Comparison of ENCODE assay signal across 8 cellular contexts in the genomic region with DNA sequence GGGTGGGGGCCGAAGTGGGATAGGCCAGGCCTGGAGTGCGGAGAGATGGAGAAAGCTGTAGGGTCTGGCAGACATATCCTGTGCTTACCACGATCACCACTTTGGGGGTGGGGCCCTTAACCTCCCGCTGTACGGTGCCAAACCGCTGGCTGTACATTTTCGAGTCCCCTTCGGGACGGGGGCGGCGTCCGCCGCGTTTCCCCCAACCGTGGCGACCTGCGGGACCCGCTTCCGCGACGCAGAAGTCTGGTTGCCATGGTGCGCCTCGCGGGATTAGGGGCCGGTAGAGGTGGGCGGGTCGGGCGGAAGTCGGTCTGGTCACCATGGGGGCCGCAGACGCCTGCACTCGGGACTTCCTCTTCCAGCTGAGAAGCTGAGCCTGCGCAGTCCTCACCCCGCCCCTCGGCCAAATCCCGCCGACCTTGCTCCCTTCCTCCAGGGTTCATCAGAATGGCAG. TPM values are rescaled to one million over a fixed set of nuclear protein-coding genes. Genes with fewer than 3 reads are reported as not detected.
DNase-seq lines count a peak whose midpoint lies in the region; ATAC-seq and TF ChIP-seq lines count a peak whose summit lies in the region.

A gene with protein sequence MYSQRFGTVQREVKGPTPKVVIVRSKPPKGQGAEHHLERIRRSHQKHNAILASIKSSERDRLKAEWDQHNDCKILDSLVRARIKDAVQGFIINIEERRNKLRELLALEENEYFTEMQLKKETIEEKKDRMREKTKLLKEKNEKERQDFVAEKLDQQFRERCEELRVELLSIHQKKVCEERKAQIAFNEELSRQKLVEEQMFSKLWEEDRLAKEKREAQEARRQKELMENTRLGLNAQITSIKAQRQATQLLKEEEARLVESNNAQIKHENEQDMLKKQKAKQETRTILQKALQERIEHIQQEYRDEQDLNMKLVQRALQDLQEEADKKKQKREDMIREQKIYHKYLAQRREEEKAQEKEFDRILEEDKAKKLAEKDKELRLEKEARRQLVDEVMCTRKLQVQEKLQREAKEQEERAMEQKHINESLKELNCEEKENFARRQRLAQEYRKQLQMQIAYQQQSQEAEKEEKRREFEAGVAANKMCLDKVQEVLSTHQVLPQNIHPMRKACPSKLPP (minus strand): TSS at position 248 of the 457 bp plus-strand sequence. CDS start 91 bp downstream, at position 157.

- TF ChIP-seq CTCF in GM10248 (IDR thresholded peaks at IDR 0.05; ENCODE audit: control extremely low read depth, extremely low read depth, low read depth, missing control alignments) (no peak), heart left ventricle (IDR thresholded peaks at IDR 0.05) (no peak), tibial nerve (IDR thresholded peaks at IDR 0.05) (no peak)

- 1% methylated on average over 22 to 37 of the region's 37 CpGs for whole genome bisulfite sequencing in heart left ventricle, 4 donors
- no CpG with 5 or more reads among the region's 37 CpGs for WGBS in trophoblast cell (ENCODE audit: extremely low coverage, insufficient coverage, insufficient read length)
- WGBS in tibial nerve, 2 donors: 1% methylated on average over 37 of the region's 37 CpGs

- H3K36me3 Mint-ChIP-seq in activated naive CD8-positive, alpha-beta T cell treated with anti-CD3 and anti-CD28 coated beads, Interleukin-2, amount 10 ng/mL, durations not matched to agents 7 days and 5 days: peaks cover 3% of the 10 kb centered on the region

- H3K79me2 ChIP-seq in trophoblast cell (ENCODE audit: control insufficient read depth, insufficient read depth, low read length, poor library complexity): no peaks in the 10 kb centered on the region

- H3K4me1 ChIP-seq in heart left ventricle (peaks cover 4 to 32% (median 14%) of the 10 kb centered on the region in 12 donors), trophoblast cell (ENCODE audit: control insufficient read depth in 1 of 2, insufficient read depth in 2 of 2, low read length in 2 of 2) (peaks cover 3 to 4% of the 10 kb centered on the region in 2 experiments), tibial nerve (peaks cover 0 to 27% (median 11%) of the 10 kb centered on the region in 4 donors)

- H3K14ac ChIP-seq in trophoblast cell (ENCODE audit: low read length): no peak within 1 kb of the TSS

- peak within 1 kb of the TSS in 10 of 12 donors; percentile 6 to 57 (median 20) for H3K27ac ChIP-seq in heart left ventricle
- no peak within 1 kb of the TSS for H3K27ac ChIP-seq in trophoblast cell (ENCODE audit: low read depth, low read length)
- peak within 1 kb of the TSS in 2 of 4 donors; percentile 65 to 82 for H3K27ac ChIP-seq in tibial nerve

- no peak within 1 kb of the TSS for H3K23ac ChIP-seq in trophoblast cell (ENCODE audit: low read length)

- peak within 1 kb of the TSS; percentile 7 for H3K18ac ChIP-seq in trophoblast cell (ENCODE audit: low read length)

- no peaks in the 10 kb centered on the region for H3K9me3 Mint-ChIP-seq in activated naive CD8-positive, alpha-beta T cell treated with anti-CD3 and anti-CD28 coated beads, Interleukin-2, amount 10 ng/mL, durations not matched to agents 7 days and 5 days

- ATAC-seq in HG02588 (IDR thresholded peaks at IDR 0.05; ENCODE audit: unreplicated experiment): peak; percentile 78
- peak; percentile 87 for ATAC-seq in activated naive CD8-positive, alpha-beta T cell treated with anti-CD3 and anti-CD28 coated beads, Interleukin-2, amount 10 ng/mL, durations not matched to agents 7 days and 5 days (ENCODE audit: low read depth)
- peak; percentile 95 to 98 (median 98) for ATAC-seq in heart left ventricle

- H2AFZ ChIP-seq in trophoblast cell (ENCODE audit: insufficient read depth, low read length, poor library complexity): peak within 1 kb of the TSS; percentile 81

- H3K4me2 ChIP-seq in trophoblast cell (ENCODE audit: low read length): peak within 1 kb of the TSS; percentile 84

- no peaks in the 10 kb centered on the region for H3K9me3 ChIP-seq in heart left ventricle
- H3K9me3 ChIP-seq in trophoblast cell (ENCODE audit: insufficient read depth, low read depth, low read length): no peaks in the 10 kb centered on the region
- H3K9me3 ChIP-seq in tibial nerve: no peaks in the 10 kb centered on the region

- peaks cover 0 to 27% (median 23%) of the 10 kb centered on the region in 9 donors for H3K36me3 ChIP-seq in heart left ventricle
- peaks cover 14 to 23% of the 10 kb centered on the region in 2 experiments for H3K36me3 ChIP-seq in trophoblast cell (ENCODE audit: control insufficient read depth in 1 of 2, insufficient read depth in 2 of 2, low read length in 2 of 2)
- peaks cover 4 to 24% (median 5%) of the 10 kb centered on the region in 3 donors for H3K36me3 ChIP-seq in tibial nerve

- H3K27me3 Mint-ChIP-seq in activated naive CD8-positive, alpha-beta T cell treated with anti-CD3 and anti-CD28 coated beads, Interleukin-2, amount 10 ng/mL, durations not matched to agents 7 days and 5 days: peaks cover 6% of the 10 kb centered on the region

- peak within 1 kb of the TSS; percentile 40 to 83 (median 68) for H3K4me3 ChIP-seq in heart left ventricle
- peak within 1 kb of the TSS; percentile 90 for H3K4me3 ChIP-seq in trophoblast cell (ENCODE audit: low read depth, low read length)
- peak within 1 kb of the TSS; percentile 40 to 77 (median 60) for H3K4me3 ChIP-seq in tibial nerve

- peak within 1 kb of the TSS; percentile 54 for H3K27ac Mint-ChIP-seq in activated naive CD8-positive, alpha-beta T cell treated with anti-CD3 and anti-CD28 coated beads, Interleukin-2, amount 10 ng/mL, durations not matched to agents 7 days and 5 days

- peak within 1 kb of the TSS; percentile 52 for H4K91ac ChIP-seq in trophoblast cell (ENCODE audit: low read depth, low read length)

- H3K4me1 Mint-ChIP-seq in activated naive CD8-positive, alpha-beta T cell treated with anti-CD3 and anti-CD28 coated beads, Interleukin-2, amount 10 ng/mL, durations not matched to agents 7 days and 5 days: peaks cover 11% of the 10 kb centered on the region

- peak within 1 kb of the TSS; percentile 81 for H3K4me3 Mint-ChIP-seq in activated naive CD8-positive, alpha-beta T cell treated with anti-CD3 and anti-CD28 coated beads, Interleukin-2, amount 10 ng/mL, durations not matched to agents 7 days and 5 days

- peak; percentile 95 for DNase-seq in GM10248 (ENCODE audit: extremely low spot score)
- peak; percentile 85 for DNase-seq in NCI-H1092 (lab: John Stamatoyannopoulos, UW)
- peak; percentile 88 for DNase-seq in SKM-1 treated with dmso at 0.1 percent for 144 hours (lab: John Stamatoyannopoulos, UW; ENCODE audit: unreplicated experiment)
- peak; percentile 88 for DNase-seq in activated naive CD8-positive, alpha-beta T cell treated with anti-CD3 and anti-CD28 coated beads, Interleukin-2, amount 10 ng/mL, durations not matched to agents 7 days and 5 days
- peak; percentile 94 to 97 (median 96) for DNase-seq in heart left ventricle
- DNase-seq in trophoblast cell: peak; percentile 86 to 88
- DNase-seq in tibial nerve (ENCODE audit: low spot score in 2 of 2): peak; percentile 74 to 79

- intact Hi-C loops in heart left ventricle (cut with DNase I): loop anchor here in 4 of 10 donors (1.0 to 5.0 kb wide), 4 partner anchors 15 to 161 kb away; partner anchors contain the start of genes MBD1 (in 2 of the 4) and SKA1 (in 1 of the 4)

- TF ChIP-seq POLR2A in heart left ventricle (IDR thresholded peaks at IDR 0.05): peak in 1 of 2 donors; percentile 39
- no peak for TF ChIP-seq POLR2A in tibial nerve (IDR thresholded peaks at IDR 0.05)

- H2BK5ac ChIP-seq in trophoblast cell (ENCODE audit: low read depth, low read length, poor library complexity): no peak within 1 kb of the TSS

- POLR2A ChIA-PET in GM10248 (lab: Yijun Ruan, JAX): interaction anchor here (0.5 to 1.3 kb wide), 3 partner anchors 15 to 777 kb away, joined by 3 to 5 read pairs (median 4); partner anchors contain the start of gene MBD1
- POLR2A ChIA-PET in activated naive CD8-positive, alpha-beta T cell treated with anti-CD3 and anti-CD28 coated beads, Interleukin-2, amount 10 ng/mL, durations not matched to agents 7 days and 5 days (lab: Charles Lee): interaction anchor here (0.7 to 1.6 kb wide), 5 partner anchors 13 to 779 kb away, joined by 3 to 8 read pairs (median 3); partner anchors contain the start of genes C18orf32, MBD1 and SKA1

- peak within 1 kb of the TSS; percentile 93 for H3K9ac ChIP-seq in trophoblast cell (ENCODE audit: low read length)

- CTCF ChIA-PET in GM10248 (lab: Yijun Ruan, JAX): interaction anchor here (0.7 to 6.7 kb wide), 7 partner anchors 15 to 89 kb away, joined by 3 to 91 read pairs (median 3); partner anchors contain the start of gene MBD1

- peaks cover 3% of the 10 kb centered on the region for H3K79me1 ChIP-seq in trophoblast cell (ENCODE audit: low read length)

- H3K27me3 ChIP-seq in heart left ventricle (no peaks in the 10 kb centered on the region), trophoblast cell (ENCODE audit: insufficient read depth, low read length) (no peaks in the 10 kb centered on the region), tibial nerve (no peaks in the 10 kb centered on the region)

- peak within 1 kb of the TSS; percentile 84 for H4K8ac ChIP-seq in trophoblast cell (ENCODE audit: low read depth, low read length)

- peak; percentile 43 to 47 for TF ChIP-seq EP300 in tibial nerve (IDR thresholded peaks at IDR 0.05)

- H2BK12ac ChIP-seq in trophoblast cell (ENCODE audit: low read length): no peak within 1 kb of the TSS

- no peak within 1 kb of the TSS for H3K4ac ChIP-seq in trophoblast cell (ENCODE audit: low read depth, low read length)

- H2BK120ac ChIP-seq in trophoblast cell (ENCODE audit: insufficient read depth, low read length, poor library complexity): no peak within 1 kb of the TSS

- no peak within 1 kb of the TSS for H2AK5ac ChIP-seq in trophoblast cell (ENCODE audit: low read length)

- peak within 1 kb of the TSS; percentile 87 for H4K12ac ChIP-seq in trophoblast cell (ENCODE audit: low read depth, low read length)

RNA-seq across cellular contexts. Expression of the gene that starts here (rescaled TPM):
- under 1 TPM; 0.36 to 0.68 TPM for total RNA-seq in activated naive CD8-positive, alpha-beta T cell treated with anti-CD3 and anti-CD28 coated beads, Interleukin-2, amount 10 ng/mL, durations not matched to agents 7 days and 5 days
- total RNA-seq in heart left ventricle (under 1 TPM in 3 of 9 donors, not detected in 6; 0.14 to 0.62 (median 0.16) TPM), tibial nerve (1 to 10 TPM; 1.5 to 1.7 (median 1.6) TPM)
- polyA plus RNA-seq in heart left ventricle: under 1 TPM; 0.10 to 0.15 TPM
- polyA plus RNA-seq in trophoblast cell (2013): 0.50 and 0.64 TPM in 2 replicates

Comparison
In these comparisons a context has a peak if more than half of its experiments do, and no peak if none do; other contexts are left out.
1. Peak in DNase-seq and ATAC-seq in activated naive CD8-positive, alpha-beta T cell treated with anti-CD3 and anti-CD28 coated beads, Interleukin-2, amount 10 ng/mL, durations not matched to agents 7 days and 5 days; RNA of the gene not detected or under 1 TPM.
2. Peak in DNase-seq, ATAC-seq, H3K4me3 ChIP-seq and H3K27ac ChIP-seq in heart left ventricle; RNA of the gene not detected or under 1 TPM.